19 cellular contexts compared by ENCODE assay signal in the genomic region with DNA sequence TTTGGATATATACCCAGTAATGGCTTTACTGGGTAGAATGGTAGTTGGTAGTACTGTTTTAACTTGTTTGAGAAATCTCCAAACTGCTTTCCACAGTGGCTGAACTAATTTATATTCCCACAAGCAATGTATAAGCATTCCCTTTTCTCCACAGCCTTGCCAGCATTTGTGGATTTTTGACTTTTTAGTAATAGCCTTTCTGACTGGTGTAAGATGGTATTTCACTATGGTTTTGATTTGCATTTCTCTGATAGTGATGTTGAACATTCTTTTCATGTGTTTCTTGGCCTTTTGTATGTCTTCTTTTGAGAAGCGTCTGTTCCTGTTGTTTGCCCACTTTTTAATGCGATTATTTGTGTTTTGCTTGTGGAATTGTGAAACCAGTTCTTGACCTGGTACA.
DNase-seq lines count a peak whose midpoint lies in the region; ATAC-seq and TF ChIP-seq lines count a peak whose summit lies in the region.
"Had no signal": no experiment of that assay in that cellular context is flagged by ENCODE, and none has a peak within 500 bp of the region (broad histone marks: within the 10 kb centered on the region; RNA-seq: fewer than 3 reads in every experiment).

No MANE protein-coding gene starts in this region.

- H4K91ac ChIP-seq in H9 (ENCODE audit: insufficient read length, low read depth, low read length) (no peak overlapping the region), neuronal stem cell (ENCODE audit: low read depth, low read length, poor library complexity) (no peak overlapping the region)

- H3K9ac ChIP-seq in H9 (ENCODE audit: extremely low read depth, insufficient read length, low read length) (no peak overlapping the region), neuronal stem cell (ENCODE audit: low read depth, low read length, poor library complexity) (no peak overlapping the region)

- H2BK15ac ChIP-seq in H9 (ENCODE audit: low read depth, low read length) (no peak overlapping the region), neuronal stem cell (ENCODE audit: low read length) (no peak overlapping the region)

- H3K4me1 ChIP-seq in H9 (ENCODE audit: insufficient read depth, low read length) = no peaks in the 10 kb centered on the region; the same call in 1 of the 2 replicates
- H3K4me1 ChIP-seq in neuronal stem cell (ENCODE audit: control insufficient read depth in 2 of 2, insufficient read depth in 1 of 2, low read depth in 1 of 2, low read length in 2 of 2) = peaks cover 12 to 45% of the 10 kb centered on the region in 2 donors
- no peaks in the 10 kb centered on the region for H3K4me1 ChIP-seq in heart right ventricle

- ATAC-seq in heart right ventricle = no peak
- ATAC-seq: GM12878 had no signal

- no peak overlapping the region for H3K27ac ChIP-seq in H9 (ENCODE audit: insufficient read length, low read depth, low read length)
- no peak overlapping the region for H3K27ac ChIP-seq in neuronal stem cell (replicated peaks; ENCODE audit: low read length)
- no peak overlapping the region for H3K27ac ChIP-seq in heart right ventricle

- H3T11ph ChIP-seq in H9 (ENCODE audit: low read length) = no peak overlapping the region

- H3K4me3 ChIP-seq in AG10803 (ENCODE audit: low read length) (no peak overlapping the region), neuronal stem cell (ENCODE audit: low read length in 2 of 2) (no peak overlapping the region), heart right ventricle (no peak overlapping the region)
- H3K4me3 ChIP-seq: GM12878, HAP-1 had no signal

- H4K5ac ChIP-seq in H9 (ENCODE audit: insufficient read length, low read depth, low read length) = no peak overlapping the region

- H3K36me3 Mint-ChIP-seq in H9 (ENCODE audit: insufficient read depth in 1 of 3, low read depth in 3 of 3) = no peaks in the 10 kb centered on the region
- H3K36me3 Mint-ChIP-seq: CD4-positive, CD25-positive, alpha-beta regulatory T cell; CD8-positive, alpha-beta memory T cell had no signal

- DNase-seq in AG10803 (ENCODE audit: low read depth) (peak; percentile 21), astrocyte of the hippocampus (ENCODE audit: low read depth, low spot score) (peak; percentile 72), fibroblast of peridontal ligament (ENCODE audit: extremely low read depth) (peak; percentile 52), H9 (no peak), SHP77 (lab: John Stamatoyannopoulos, UW) (no peak), neuronal stem cell (ENCODE audit: low spot score) (no peak), heart right ventricle (no peak)
- DNase-seq: 8988T; BE2C; C1 segment of cervical spinal cord; CD4-positive, CD25-positive, alpha-beta regulatory T cell; CD8-positive, alpha-beta memory T cell; COR-L47; DMS 273 treated with DMSO at 0.1 percent for 48 hours; DMS53; DND-41; EL had no signal

- H2BK120ac ChIP-seq in H9 (ENCODE audit: low read depth, low read length, poor library complexity, severe bottlenecking) (no peak overlapping the region), neuronal stem cell (ENCODE audit: low read depth, low read length) (no peak overlapping the region)

- no peaks in the 10 kb centered on the region for H3K9me3 Mint-ChIP-seq in H9
- H3K9me3 Mint-ChIP-seq: CD4-positive, CD25-positive, alpha-beta regulatory T cell had no signal

- no peak overlapping the region for H3K4ac ChIP-seq in H9 (ENCODE audit: low read depth, low read length)
- H3K4ac ChIP-seq in neuronal stem cell (ENCODE audit: low read length) = no peak overlapping the region

- H3K14ac ChIP-seq in H9 (ENCODE audit: insufficient read depth, low read length) (no peak overlapping the region), neuronal stem cell (ENCODE audit: low read length) (no peak overlapping the region)

- no peak overlapping the region for H3K4me3 Mint-ChIP-seq in H9
- H3K4me3 Mint-ChIP-seq: CD4-positive, CD25-positive, alpha-beta regulatory T cell; CD8-positive, alpha-beta memory T cell had no signal

- H3K18ac ChIP-seq in H9 (ENCODE audit: insufficient read length, low read depth, low read length) (no peak overlapping the region), neuronal stem cell (ENCODE audit: low read length) (no peak overlapping the region)

- H3K27me3 Mint-ChIP-seq in H9 (ENCODE audit: low read depth) = no peaks in the 10 kb centered on the region; the same call in 1 of the 2 replicates
- H3K27me3 Mint-ChIP-seq: CD4-positive, CD25-positive, alpha-beta regulatory T cell; CD8-positive, alpha-beta memory T cell had no signal

- no peaks in the 10 kb centered on the region for H3K23me2 ChIP-seq in H9 (ENCODE audit: insufficient read length, low read depth, low read length, poor library complexity, severe bottlenecking)

- peaks cover 5 to 7% of the 10 kb centered on the region in 2 experiments for H3K4me1 Mint-ChIP-seq in H9
- H3K4me1 Mint-ChIP-seq: CD4-positive, CD25-positive, alpha-beta regulatory T cell; CD8-positive, alpha-beta memory T cell had no signal

- no peak overlapping the region for H3K56ac ChIP-seq in H9 (ENCODE audit: insufficient read length, low read depth, low read length)

- H4K8ac ChIP-seq in H9 (replicated peaks; ENCODE audit: insufficient read length, low read depth, low read length) (no peak overlapping the region), neuronal stem cell (ENCODE audit: low read depth, low read length) (no peak overlapping the region)

- H3K27me3 ChIP-seq in H9 (ENCODE audit: insufficient read depth, low read length) (no peaks in the 10 kb centered on the region), neuronal stem cell (ENCODE audit: control insufficient read depth in 3 of 3, insufficient read depth in 3 of 3, low read depth in 1 of 3, low read length in 3 of 3) (no peaks in the 10 kb centered on the region), heart right ventricle (no peaks in the 10 kb centered on the region)
- H3K27me3 ChIP-seq: BE2C had no signal

- no peak overlapping the region for H3K27ac Mint-ChIP-seq in H9
- H3K27ac Mint-ChIP-seq: CD4-positive, CD25-positive, alpha-beta regulatory T cell; CD8-positive, alpha-beta memory T cell had no signal

- no peak overlapping the region for H2AFZ ChIP-seq in H9 (ENCODE audit: low read length)
- no peak overlapping the region for H2AFZ ChIP-seq in neuronal stem cell (ENCODE audit: low read length)

- H3K9me3 ChIP-seq in H9 (ENCODE audit: control insufficient read depth, low read depth, low read length) (no peaks in the 10 kb centered on the region), neuronal stem cell (replicated peaks in 1 of 2; ENCODE audit: control insufficient read depth in 2 of 2, insufficient read depth in 1 of 2, low read depth in 1 of 2, low read length in 2 of 2) (no peaks in the 10 kb centered on the region), heart right ventricle (no peaks in the 10 kb centered on the region)
- H3K9me3 ChIP-seq: BE2C, HAP-1 had no signal

- intact Hi-C loops in heart right ventricle (cut with DNase I) = no loop called here

- H3K79me1 ChIP-seq in H9 (ENCODE audit: insufficient read depth, low read depth, low read length, poor library complexity, severe bottlenecking) = no peaks in the 10 kb centered on the region
- H3K79me1 ChIP-seq in neuronal stem cell (ENCODE audit: low read depth, low read length) = no peaks in the 10 kb centered on the region

- H3K23ac ChIP-seq in H9 (ENCODE audit: insufficient read length, low read depth, low read length) (no peak overlapping the region), neuronal stem cell (ENCODE audit: low read depth, low read length, poor library complexity) (no peak overlapping the region)

- TF ChIP-seq CTCF in AG10803 (conservative IDR thresholded peaks at IDR 0.05; ENCODE audit: low read length) (no peak), H9 (conservative IDR thresholded peaks at IDR 0.05) (no peak), heart right ventricle (IDR thresholded peaks at IDR 0.05) (no peak)

- WGBS in H9 (ENCODE audit: extremely low coverage, insufficient read length, low lambda C conversion rate) = no CpG with 5 or more reads among the region's 2 CpGs
- no CpG with 5 or more reads among the region's 2 CpGs for WGBS in neuronal stem cell (ENCODE audit: extremely low coverage in 2 of 2, insufficient read length in 2 of 2, insufficient replicate concordance in 1 of 2), 2 donors
- 95 to 97% methylated on average over 2 of the region's 2 CpGs for WGBS in heart right ventricle, 2 donors

- no peak overlapping the region for H2BK20ac ChIP-seq in H9 (ENCODE audit: low read depth, low read length, poor library complexity, severe bottlenecking)

- H3K36me3 ChIP-seq in neuronal stem cell (replicated peaks in 1 of 2; ENCODE audit: control insufficient read depth in 2 of 2, insufficient read depth in 2 of 2, low read length in 2 of 2) = no peaks in the 10 kb centered on the region
- no peaks in the 10 kb centered on the region for H3K36me3 ChIP-seq in heart right ventricle
- H3K36me3 ChIP-seq: BE2C, HAP-1 had no signal

- H3K4me2 ChIP-seq in H9 (ENCODE audit: insufficient read depth, insufficient read length, low read length) (no peak overlapping the region), neuronal stem cell (ENCODE audit: insufficient read depth, low read length, poor library complexity, severe bottlenecking) (no peak overlapping the region)

- H2AK5ac ChIP-seq in H9 (ENCODE audit: insufficient read length, low read length) (no peak overlapping the region), neuronal stem cell (ENCODE audit: low read depth, low read length) (no peak overlapping the region)

- H2BK5ac ChIP-seq in H9 (ENCODE audit: insufficient read length, low read length) = no peak overlapping the region
- no peak overlapping the region for H2BK5ac ChIP-seq in neuronal stem cell (ENCODE audit: low read length)

- H2BK12ac ChIP-seq in H9 (ENCODE audit: insufficient read length, low read depth, low read length) (no peak overlapping the region), neuronal stem cell (ENCODE audit: low read length) (no peak overlapping the region)

- H3K79me2 ChIP-seq in H9 (ENCODE audit: insufficient read depth, low read length) = no peaks in the 10 kb centered on the region

- H4K20me1 ChIP-seq in H9 (ENCODE audit: control insufficient read depth, insufficient read depth, insufficient read length) = no peaks in the 10 kb centered on the region

Comparison
In these comparisons a context has a peak if more than half of its experiments do, and no peak if none do; other contexts are left out.
1. DNase-seq: peak in AG10803 (single experiment), astrocyte of the hippocampus (single experiment) and fibroblast of peridontal ligament (single experiment); none in H9 (single experiment), SHP77 (0 of 2), neuronal stem cell (single experiment) and heart right ventricle (0 of 2).